Comparison of ENCODE assay signal across 8 cellular contexts in the genomic region with DNA sequence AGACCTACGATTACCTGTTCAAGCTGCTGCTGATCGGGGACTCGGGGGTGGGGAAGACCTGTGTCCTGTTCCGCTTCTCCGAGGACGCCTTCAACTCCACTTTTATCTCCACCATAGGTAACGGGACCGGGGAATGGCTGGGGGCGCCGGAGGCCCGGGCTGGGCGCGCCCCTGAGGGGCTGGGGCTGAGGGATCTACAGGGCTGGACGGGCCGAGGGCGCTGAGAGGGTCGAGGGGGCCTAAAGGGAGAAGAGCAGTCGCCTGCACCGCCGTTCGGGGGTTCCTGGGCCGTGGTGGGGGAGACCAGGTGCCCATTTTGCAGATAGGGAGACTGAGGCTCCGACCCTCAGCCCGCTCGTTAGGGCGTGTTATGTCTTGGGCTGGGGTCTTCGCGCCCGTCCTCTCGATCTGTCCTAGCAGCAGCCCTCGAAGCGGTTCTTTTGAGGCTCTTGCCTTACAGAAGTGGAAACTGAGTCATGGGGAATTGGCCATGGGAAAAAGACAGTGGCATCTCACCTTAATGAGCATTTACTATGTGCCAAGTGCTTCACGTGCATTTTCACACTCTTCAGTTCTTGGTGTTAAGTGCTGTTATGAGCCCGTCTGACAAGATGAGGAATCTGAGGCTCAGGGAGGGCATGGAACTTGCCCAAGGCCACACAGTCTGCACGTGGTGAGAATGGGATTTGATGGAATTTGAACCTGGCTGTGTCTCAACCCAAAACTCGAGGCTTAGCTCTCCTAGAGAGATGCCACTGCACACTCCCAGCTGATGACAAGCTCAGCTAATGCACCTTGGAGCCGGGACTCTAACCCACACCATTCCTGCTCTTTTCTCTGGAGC. TPM values are rescaled to one million over a fixed set of nuclear protein-coding genes. Genes with fewer than 3 reads are reported as not detected.
DNase-seq lines count a peak whose midpoint lies in the region; ATAC-seq and TF ChIP-seq lines count a peak whose summit lies in the region.

No MANE protein-coding gene starts in this region.

- peak overlapping the region; percentile 95 for H3K4me3 Mint-ChIP-seq in CD4-positive, alpha-beta T cell
- peak overlapping the region; percentile 94 for H3K4me3 Mint-ChIP-seq in natural killer cell treated with Interleukin-12 subunit alpha and Interleukin-12 subunit beta and Interleukin-15 and Interleukin-18, amount 100 ng/mL, for 72 hours

- no peaks in the 10 kb centered on the region for H3K9me3 Mint-ChIP-seq in CD4-positive, alpha-beta T cell
- no peaks in the 10 kb centered on the region for H3K9me3 Mint-ChIP-seq in natural killer cell treated with Interleukin-12 subunit alpha and Interleukin-12 subunit beta and Interleukin-15 and Interleukin-18, amount 100 ng/mL, for 72 hours

- ATAC-seq in CD4-positive, alpha-beta T cell (ENCODE audit: poor library complexity) = no peak
- ATAC-seq in natural killer cell treated with Interleukin-12 subunit alpha and Interleukin-12 subunit beta and Interleukin-15 and Interleukin-18, amount 100 ng/mL, for 72 hours = no peak
- ATAC-seq in HG03565 (IDR thresholded peaks at IDR 0.05; ENCODE audit: unreplicated experiment) = no peak

- TF ChIP-seq CTCF in CD4-positive, alpha-beta T cell (IDR thresholded peaks at IDR 0.05) = no peak
- TF ChIP-seq CTCF in LNCaP clone FGC (IDR thresholded peaks at IDR 0.05; ENCODE audit: control insufficient read depth, extremely low read depth, insufficient read depth) = no peak

- peak overlapping the region; percentile 96 for H3K27ac Mint-ChIP-seq in CD4-positive, alpha-beta T cell
- peak overlapping the region; percentile 84 to 96 for H3K27ac Mint-ChIP-seq in natural killer cell treated with Interleukin-12 subunit alpha and Interleukin-12 subunit beta and Interleukin-15 and Interleukin-18, amount 100 ng/mL, for 72 hours

- peak overlapping the region; percentile 89 for H3K27ac ChIP-seq in CD4-positive, alpha-beta T cell (ENCODE audit: low read depth, low read length)
- no peak overlapping the region for H3K27ac ChIP-seq in ectodermal cell (ENCODE audit: insufficient read depth, low read depth, low read length, poor library complexity, severe bottlenecking)

- H3K9me3 ChIP-seq in CD4-positive, alpha-beta T cell (ENCODE audit: control insufficient read depth, low read length) = no peaks in the 10 kb centered on the region
- no peaks in the 10 kb centered on the region for H3K9me3 ChIP-seq in ectodermal cell (ENCODE audit: control insufficient read depth, low read length)

- CTCF ChIA-PET in CD4-positive, alpha-beta T cell (lab: Charles Lee) = interaction anchor here (1.2 to 2.2 kb wide), 8 partner anchors 8 to 70 kb away, joined by 4 to 27 read pairs (median 8); no protein-coding TSS in a partner anchor

- WGBS in ectodermal cell, 2 experiments = 5 to 6% methylated on average over 36 to 37 of the region's 37 CpGs

- H3K36me3 ChIP-seq in ectodermal cell (ENCODE audit: control insufficient read depth, insufficient read depth, low read length) = no peaks in the 10 kb centered on the region

- no peaks in the 10 kb centered on the region for H3K27me3 Mint-ChIP-seq in CD4-positive, alpha-beta T cell
- no peaks in the 10 kb centered on the region for H3K27me3 Mint-ChIP-seq in natural killer cell treated with Interleukin-12 subunit alpha and Interleukin-12 subunit beta and Interleukin-15 and Interleukin-18, amount 100 ng/mL, for 72 hours

- peaks cover 9% of the 10 kb centered on the region for H3K4me1 ChIP-seq in ectodermal cell (ENCODE audit: control insufficient read depth, insufficient read depth, low read length)

- H3K27me3 ChIP-seq in CD4-positive, alpha-beta T cell (ENCODE audit: control insufficient read depth, insufficient read depth, low read length) = no peaks in the 10 kb centered on the region
- H3K27me3 ChIP-seq in ectodermal cell (ENCODE audit: control insufficient read depth, insufficient read depth, low read length, poor library complexity, severe bottlenecking) = no peaks in the 10 kb centered on the region

- H3K36me3 Mint-ChIP-seq in CD4-positive, alpha-beta T cell (ENCODE audit: low read depth) = peaks cover 32% of the 10 kb centered on the region
- H3K36me3 Mint-ChIP-seq in natural killer cell treated with Interleukin-12 subunit alpha and Interleukin-12 subunit beta and Interleukin-15 and Interleukin-18, amount 100 ng/mL, for 72 hours = no peaks in the 10 kb centered on the region

- H3K4me3 ChIP-seq in LNCaP clone FGC (ENCODE audit: low read depth, low read length) (peak overlapping the region; percentile 79), ectodermal cell (ENCODE audit: insufficient read depth, low read depth, low read length) (peak overlapping the region; percentile 94)

- DNase-seq in CD4-positive, alpha-beta T cell = no peak
- DNase-seq in LNCaP clone FGC (ENCODE audit: low read depth) (no peak), anterior cingulate cortex (lab: John Stamatoyannopoulos, UW) (no peak), NCI-H526 (lab: John Stamatoyannopoulos, UW) (no peak), NCI-H1105 (lab: John Stamatoyannopoulos, UW) (no peak)
- no peak for DNase-seq in natural killer cell treated with Interleukin-12 subunit alpha and Interleukin-12 subunit beta and Interleukin-15 and Interleukin-18, amount 100 ng/mL, for 72 hours (ENCODE audit: low spot score)

- intact Hi-C loops in CD4-positive, alpha-beta T cell (cut with DNase I, micrococcal nuclease) = loop anchor here (1.0 to 5.0 kb wide), 7 partner anchors 34 to 276 kb away; a partner anchor contains a TSS

- H3K4me1 Mint-ChIP-seq in CD4-positive, alpha-beta T cell (ENCODE audit: low read depth) = peaks cover 47% of the 10 kb centered on the region
- peaks cover 28 to 40% of the 10 kb centered on the region in 2 donors for H3K4me1 Mint-ChIP-seq in natural killer cell treated with Interleukin-12 subunit alpha and Interleukin-12 subunit beta and Interleukin-15 and Interleukin-18, amount 100 ng/mL, for 72 hours (ENCODE audit: low read depth in 2 of 2)

- POLR2A ChIA-PET in CD4-positive, alpha-beta T cell (lab: Charles Lee) = interaction anchor here (0.5 to 3.2 kb wide), 18 partner anchors 11 to 504 kb away, joined by 3 to 39 read pairs (median 6); a partner anchor contains a TSS

RNA-seq across cellular contexts. Expression of a gene that starts 0.4 kb away (rescaled TPM):
- total RNA-seq in CD4-positive, alpha-beta T cell = 10 to 100 TPM; 74.9 to 79.0 TPM
- polyA plus RNA-seq in ectodermal cell (2013, experiment 1 of 4) = 67.1 TPM
- polyA plus RNA-seq in ectodermal cell (2013, experiment 2 of 4) = 61.2 TPM
- polyA plus RNA-seq in ectodermal cell (2013, experiment 3 of 4) = 51.4 TPM
- polyA plus RNA-seq in ectodermal cell (2013, experiment 4 of 4) = 45.4 TPM
- total RNA-seq in natural killer cell treated with Interleukin-12 subunit alpha and Interleukin-12 subunit beta and Interleukin-15 and Interleukin-18, amount 100 ng/mL, for 72 hours = 100 to 1,000 TPM; 166 to 260 TPM

RNA-seq across cellular contexts. Expression of a gene that starts 31.4 kb away (rescaled TPM):
- 10 to 100 TPM; 46.0 to 46.9 TPM for total RNA-seq in CD4-positive, alpha-beta T cell
- not detected for polyA plus RNA-seq in ectodermal cell (2013, experiment 1 of 4)
- polyA plus RNA-seq in ectodermal cell (2013, experiment 2 of 4) = not detected
- not detected for polyA plus RNA-seq in ectodermal cell (2013, experiment 3 of 4)
- not detected for polyA plus RNA-seq in ectodermal cell (2013, experiment 4 of 4)
- 100 to 1,000 TPM; 135 to 188 TPM for total RNA-seq in natural killer cell treated with Interleukin-12 subunit alpha and Interleukin-12 subunit beta and Interleukin-15 and Interleukin-18, amount 100 ng/mL, for 72 hours

RNA-seq across cellular contexts. Expression of a gene that starts 35.8 kb away (rescaled TPM):
- total RNA-seq in CD4-positive, alpha-beta T cell = 100 to 1,000 TPM; 182 to 185 TPM
- 677 TPM for polyA plus RNA-seq in ectodermal cell (2013, experiment 1 of 4)
- 691 TPM for polyA plus RNA-seq in ectodermal cell (2013, experiment 2 of 4)
- 544 TPM for polyA plus RNA-seq in ectodermal cell (2013, experiment 3 of 4)
- polyA plus RNA-seq in ectodermal cell (2013, experiment 4 of 4) = 577 TPM
- 100 to 1,000 TPM; 462 to 510 TPM for total RNA-seq in natural killer cell treated with Interleukin-12 subunit alpha and Interleukin-12 subunit beta and Interleukin-15 and Interleukin-18, amount 100 ng/mL, for 72 hours
